Comparison of ENCODE assay signal across 1 cellular context in genomic region chr9:35253075-35253474, GRCh38.
TF ChIP-seq lines count a peak whose summit lies in the region.

No MANE protein-coding gene starts in this region.

TF ChIP-seq in HepG2, 621 proteins besides CTCF, POLR2A, EP300 and RAD21:
- TF ChIP-seq PATZ1 (CRISPR knock-in tag; IDR thresholded peaks at IDR 0.05) = no peak
- peak; percentile 80 for TF ChIP-seq ZNF121 (CRISPR knock-in tag; IDR thresholded peaks at IDR 0.05)
TF ChIP-seq in HepG2: peak in this region for 1.
